ENCODE assay signal across 8 cellular contexts in the genomic region with DNA sequence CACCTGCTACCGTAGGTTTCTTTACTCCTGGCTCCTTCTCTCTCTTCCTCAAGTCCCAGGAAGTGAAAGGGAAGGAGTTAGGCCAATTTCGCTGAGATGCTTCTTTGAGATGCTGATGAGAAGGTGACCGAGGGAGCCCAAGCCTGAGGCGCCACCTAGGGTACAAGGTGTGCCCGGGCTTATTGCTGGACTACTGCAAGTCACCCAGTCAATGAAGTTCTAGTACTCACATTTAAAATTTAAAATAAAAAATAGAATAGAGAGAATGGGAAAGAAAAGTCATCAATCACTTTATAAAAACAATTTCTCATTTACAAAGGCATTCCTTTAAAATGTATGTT. TPM values are rescaled to one million over a fixed set of nuclear protein-coding genes. Genes with fewer than 3 reads are reported as not detected.
A peak's percentile ranks its signal among the peaks of the same experiment; 100 is the strongest.
DNase-seq lines count a peak whose midpoint lies in the region; ATAC-seq lines count a peak whose summit lies in the region.

No MANE protein-coding gene starts in this region.

- ATAC-seq in GM21390 (IDR thresholded peaks at IDR 0.05; ENCODE audit: unreplicated experiment), result no peak

- no peaks in the 10 kb centered on the region for H3K4me1 Mint-ChIP-seq in activated T-helper 2 cell treated with anti-CD3 and anti-CD28 coated beads, Interferon-gamma antibody, Interleukin-2, Interleukin-4, amounts not matched to agents 10 μg/mL and 5 μg/mL and 100 μg/mL, durations not matched to agents 14 hours and 24 hours and 36 hours (ENCODE audit: low read depth)

- DNase-seq in NCI-H1417 (lab: John Stamatoyannopoulos, UW) (peak; percentile 17 to 70 (median 29)), NCI-H1417 treated with DMSO at 0.1 percent for 48 hours (lab: John Stamatoyannopoulos, UW) (no peak), NCI-H460 (ENCODE audit: extremely low read depth, low read depth) (peak; percentile 37), cerebellum (ENCODE audit: low spot score) (peak; percentile 19), medulla oblongata (ENCODE audit: extremely low spot score) (peak; percentile 64)
- DNase-seq in activated T-helper 2 cell treated with anti-CD3 and anti-CD28 coated beads, Interferon-gamma antibody, Interleukin-2, Interleukin-4, amounts not matched to agents 10 μg/mL and 5 μg/mL and 100 μg/mL, durations not matched to agents 14 hours and 24 hours and 36 hours (ENCODE audit: low spot score), result no peak
- DNase-seq in effector CD8-positive, alpha-beta T cell (lab: John Stamatoyannopoulos, UW), result no peak

- peaks cover 8% of the 10 kb centered on the region for H3K27me3 Mint-ChIP-seq in activated T-helper 2 cell treated with anti-CD3 and anti-CD28 coated beads, Interferon-gamma antibody, Interleukin-2, Interleukin-4, amounts not matched to agents 10 μg/mL and 5 μg/mL and 100 μg/mL, durations not matched to agents 14 hours and 24 hours and 36 hours (ENCODE audit: low read depth)

- H3K4me3 Mint-ChIP-seq in activated T-helper 2 cell treated with anti-CD3 and anti-CD28 coated beads, Interferon-gamma antibody, Interleukin-2, Interleukin-4, amounts not matched to agents 10 μg/mL and 5 μg/mL and 100 μg/mL, durations not matched to agents 14 hours and 24 hours and 36 hours (ENCODE audit: low read depth), result no peak overlapping the region

- intact Hi-C loops in activated T-helper 2 cell treated with anti-CD3 and anti-CD28 coated beads, Interferon-gamma antibody, Interleukin-2, Interleukin-4, amounts not matched to agents 10 μg/mL and 5 μg/mL and 100 μg/mL, durations not matched to agents 14 hours and 24 hours and 36 hours (cut with micrococcal nuclease), result loop anchor here (5.0 kb wide), 1 partner anchor 89 kb away; no protein-coding TSS in a partner anchor

- H3K9me3 Mint-ChIP-seq in activated T-helper 2 cell treated with anti-CD3 and anti-CD28 coated beads, Interferon-gamma antibody, Interleukin-2, Interleukin-4, amounts not matched to agents 10 μg/mL and 5 μg/mL and 100 μg/mL, durations not matched to agents 14 hours and 24 hours and 36 hours, result no peaks in the 10 kb centered on the region

- no peaks in the 10 kb centered on the region for H3K36me3 Mint-ChIP-seq in activated T-helper 2 cell treated with anti-CD3 and anti-CD28 coated beads, Interferon-gamma antibody, Interleukin-2, Interleukin-4, amounts not matched to agents 10 μg/mL and 5 μg/mL and 100 μg/mL, durations not matched to agents 14 hours and 24 hours and 36 hours (ENCODE audit: low read depth)

- no peak overlapping the region for H3K27ac Mint-ChIP-seq in activated T-helper 2 cell treated with anti-CD3 and anti-CD28 coated beads, Interferon-gamma antibody, Interleukin-2, Interleukin-4, amounts not matched to agents 10 μg/mL and 5 μg/mL and 100 μg/mL, durations not matched to agents 14 hours and 24 hours and 36 hours

RNA-seq across cellular contexts. Expression of a gene that starts 45.3 kb away (rescaled TPM):
- total RNA-seq in NCI-H460 (2014; rRNA removed; shearing (Covaris generic)), result 82.3 and 84.5 TPM in 2 replicates
- polyA plus RNA-seq in NCI-H460 (2014; cell fraction: nucleus; rRNA removed), result 35.4 and 39.7 TPM in 2 replicates
- total RNA-seq in cerebellum, result 24.6 TPM
- total RNA-seq in activated T-helper 2 cell treated with anti-CD3 and anti-CD28 coated beads, Interferon-gamma antibody, Interleukin-2, Interleukin-4, amounts not matched to agents 10 μg/mL and 5 μg/mL and 100 μg/mL, durations not matched to agents 14 hours and 24 hours and 36 hours, result 82.9 and 85.7 TPM in 2 replicates

Comparison
In these comparisons a context has a peak if more than half of its experiments do, and no peak if none do; other contexts are left out.
1. DNase-seq: peak in NCI-H1417 (3 of 3), NCI-H460 (single experiment), cerebellum (single experiment) and medulla oblongata (single experiment); none in NCI-H1417 treated with DMSO at 0.1 percent for 48 hours (single experiment), activated T-helper 2 cell treated with anti-CD3 and anti-CD28 coated beads, Interferon-gamma antibody, Interleukin-2, Interleukin-4, amounts not matched to agents 10 μg/mL and 5 μg/mL and 100 μg/mL, durations not matched to agents 14 hours and 24 hours and 36 hours (single experiment) and effector CD8-positive, alpha-beta T cell (single experiment).